ENCODE assay signal across 11 cellular contexts in the genomic region with DNA sequence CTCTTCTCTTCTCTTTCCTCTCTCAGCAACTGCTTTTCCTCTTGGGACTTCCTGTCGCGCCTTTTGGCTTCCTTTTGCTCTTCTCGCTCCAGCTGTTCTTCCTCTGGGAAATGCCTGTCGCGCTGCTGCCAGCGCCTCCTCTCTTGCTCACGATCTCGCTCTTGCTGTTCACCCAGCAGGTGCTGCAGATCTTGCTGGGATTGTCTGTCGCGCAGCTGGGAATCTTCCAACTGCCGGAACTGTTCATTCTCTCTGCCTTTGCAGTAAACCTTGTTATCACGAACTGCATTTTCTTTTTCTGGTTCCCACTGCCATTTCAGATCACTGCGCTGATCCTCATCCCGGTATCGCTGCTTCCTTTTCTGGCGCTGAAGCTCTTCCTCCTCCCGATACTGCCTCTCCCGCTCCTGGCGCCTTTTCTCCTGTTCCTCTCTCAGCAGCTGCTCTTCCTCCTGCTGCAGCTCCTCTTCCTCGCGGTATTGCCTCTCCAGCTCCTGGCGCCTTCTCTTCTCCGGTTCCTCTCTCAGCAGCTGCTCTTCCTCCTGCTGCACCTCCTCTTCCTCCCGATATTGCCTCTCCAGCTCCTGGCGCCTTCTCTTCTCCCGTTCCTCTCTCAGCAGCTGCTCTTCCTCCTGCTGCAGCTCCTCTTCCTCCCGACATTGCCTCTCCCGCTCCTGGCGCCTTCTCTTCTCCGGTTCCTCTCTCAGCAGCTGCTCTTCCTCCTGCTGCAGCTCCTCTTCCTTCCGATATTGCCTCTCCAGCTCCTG. TPM values are rescaled to one million over a fixed set of nuclear protein-coding genes. Genes with fewer than 3 reads are reported as not detected.
A peak's percentile ranks its signal among the peaks of the same experiment; 100 is the strongest.
DNase-seq lines count a peak whose midpoint lies in the region; TF ChIP-seq lines count a peak whose summit lies in the region.
"Had no signal": no experiment of that assay in that cellular context is flagged by ENCODE, and none has a peak within 500 bp of the region (broad histone marks: within the 10 kb centered on the region; RNA-seq: fewer than 3 reads in every experiment).

No MANE protein-coding gene starts in this region.

- peaks cover 19% of the 10 kb centered on the region for H3K27me3 Mint-ChIP-seq in activated CD4-positive, alpha-beta T cell treated with anti-CD3 and anti-CD28 coated beads, Interleukin-2, amount 10 ng/mL, durations not matched to agents 24 days and 14 days

- no peaks in the 10 kb centered on the region for H3K36me3 ChIP-seq in hepatocyte (replicated peaks; ENCODE audit: insufficient read depth, low read depth)
- no peaks in the 10 kb centered on the region for H3K36me3 ChIP-seq in subcutaneous abdominal adipose tissue (ENCODE audit: control insufficient read depth in 5 of 5, insufficient read depth in 5 of 5, low read length in 5 of 5)

- WGBS in hepatocyte (ENCODE audit: low lambda C conversion rate, missing lambda C conversion rate), result 47% methylated on average over 19 of the region's 31 CpGs

- H3K79me2 ChIP-seq in hepatocyte, result no peaks in the 10 kb centered on the region

- no peak overlapping the region for H3K4me3 Mint-ChIP-seq in activated CD4-positive, alpha-beta T cell treated with anti-CD3 and anti-CD28 coated beads, Interleukin-2, amount 10 ng/mL, durations not matched to agents 24 days and 14 days

- H2AFZ ChIP-seq in hepatocyte, result no peak overlapping the region

- intact Hi-C loops in activated CD4-positive, alpha-beta T cell treated with anti-CD3 and anti-CD28 coated beads, Interleukin-2, amount 10 ng/mL, durations not matched to agents 24 days and 14 days (cut with micrococcal nuclease), result no loop called here

- no peaks in the 10 kb centered on the region for H3K9me3 ChIP-seq in hepatocyte (ENCODE audit: low read depth)
- H3K9me3 ChIP-seq in subcutaneous abdominal adipose tissue (ENCODE audit: control insufficient read depth in 5 of 5, low read length in 5 of 5), result peaks cover 0 to 20% (median 13%) of the 10 kb centered on the region in 5 donors

- H3K27ac ChIP-seq in hepatocyte (no peak overlapping the region), subcutaneous abdominal adipose tissue (ENCODE audit: low read depth, low read length) (no peak overlapping the region)

- H3K36me3 Mint-ChIP-seq in activated CD4-positive, alpha-beta T cell treated with anti-CD3 and anti-CD28 coated beads, Interleukin-2, amount 10 ng/mL, durations not matched to agents 24 days and 14 days (ENCODE audit: low read depth), result peaks cover 9% of the 10 kb centered on the region

- no peak for TF ChIP-seq CTCF in hepatocyte (IDR thresholded peaks at IDR 0.05; ENCODE audit: poor library complexity)

- peak; percentile 57 for DNase-seq in activated CD4-positive, alpha-beta T cell treated with anti-CD3 and anti-CD28 coated beads, Interleukin-2, amount 10 ng/mL, durations not matched to agents 24 days and 14 days
- DNase-seq in activated CD4-positive, alpha-beta T cell treated with anti-CD3 and anti-CD28 coated beads, Interleukin-2, amount 50 U/mL, for 4 hours, result no peak
- DNase-seq in SW480 (ENCODE audit: low spot score) (peak; percentile 56), hepatocyte (ENCODE audit: low spot score) (no peak), NCI-H1048 (lab: John Stamatoyannopoulos, UW) (no peak), NCI-H146 treated with DMSO at 0.1 percent for 48 hours (lab: John Stamatoyannopoulos, UW; ENCODE audit: unreplicated experiment) (no peak), HK-2 (ENCODE audit: unreplicated experiment) (no peak)
- DNase-seq: AML-193 had no signal

- H3K4me3 ChIP-seq in hepatocyte (no peak overlapping the region), subcutaneous abdominal adipose tissue (ENCODE audit: low read depth in 1 of 5, low read length in 5 of 5) (peak overlapping the region; percentile 66 to 80 (median 70))

- H3K9me3 Mint-ChIP-seq in activated CD4-positive, alpha-beta T cell treated with anti-CD3 and anti-CD28 coated beads, Interleukin-2, amount 10 ng/mL, durations not matched to agents 24 days and 14 days, result peaks cover 14% of the 10 kb centered on the region

- H3K4me1 ChIP-seq in hepatocyte (ENCODE audit: insufficient read depth), result no peaks in the 10 kb centered on the region
- H3K4me1 ChIP-seq in subcutaneous abdominal adipose tissue (ENCODE audit: control insufficient read depth in 5 of 5, insufficient read depth in 5 of 5, low read length in 5 of 5), result peaks cover 7 to 53% (median 44%) of the 10 kb centered on the region in 5 donors

- no peak overlapping the region for H3K9ac ChIP-seq in subcutaneous abdominal adipose tissue (ENCODE audit: low read length in 5 of 5)

- H3K27me3 ChIP-seq in hepatocyte (peaks cover 96% of the 10 kb centered on the region), subcutaneous abdominal adipose tissue (ENCODE audit: control insufficient read depth in 5 of 5, insufficient read depth in 4 of 5, low read length in 5 of 5) (peaks cover 42 to 76% (median 65%) of the 10 kb centered on the region in 5 donors)

- H4K20me1 ChIP-seq in hepatocyte (ENCODE audit: insufficient read depth, poor library complexity, severe bottlenecking), result no peaks in the 10 kb centered on the region

- no peak overlapping the region for H3K27ac Mint-ChIP-seq in activated CD4-positive, alpha-beta T cell treated with anti-CD3 and anti-CD28 coated beads, Interleukin-2, amount 10 ng/mL, durations not matched to agents 24 days and 14 days

- H3K9me2 ChIP-seq in hepatocyte (replicated peaks; ENCODE audit: insufficient read depth), result no peaks in the 10 kb centered on the region

- no peaks in the 10 kb centered on the region for H3K4me1 Mint-ChIP-seq in activated CD4-positive, alpha-beta T cell treated with anti-CD3 and anti-CD28 coated beads, Interleukin-2, amount 10 ng/mL, durations not matched to agents 24 days and 14 days

- peak overlapping the region; percentile 83 for H3K4me2 ChIP-seq in hepatocyte

RNA-seq across cellular contexts. Expression of a gene that starts 5.8 kb away (rescaled TPM):
- total RNA-seq in activated CD4-positive, alpha-beta T cell treated with anti-CD3 and anti-CD28 coated beads, Interleukin-2, amount 10 ng/mL, durations not matched to agents 24 days and 14 days, result not detected in 2 replicates
- total RNA-seq in hepatocyte, result not detected in 2 replicates
- 0.12 TPM in 1 of 2 replicates, not detected in the other for polyA plus RNA-seq in hepatocyte
- total RNA-seq: HepG2 had no signal
- polyA plus RNA-seq: HepG2 had no signal

RNA-seq across cellular contexts. Expression of a gene that starts 20.6 kb away (rescaled TPM):
- total RNA-seq in activated CD4-positive, alpha-beta T cell treated with anti-CD3 and anti-CD28 coated beads, Interleukin-2, amount 10 ng/mL, durations not matched to agents 24 days and 14 days, result not detected in 2 replicates
- not detected in 2 replicates for total RNA-seq in hepatocyte
- not detected in 2 replicates for polyA plus RNA-seq in hepatocyte
- total RNA-seq: HepG2 had no signal
- polyA plus RNA-seq: adipose tissue, HepG2 had no signal

RNA-seq across cellular contexts. Expression of a gene that starts 49.6 kb away (rescaled TPM):
- not detected in 2 replicates for total RNA-seq in activated CD4-positive, alpha-beta T cell treated with anti-CD3 and anti-CD28 coated beads, Interleukin-2, amount 10 ng/mL, durations not matched to agents 24 days and 14 days
- total RNA-seq in hepatocyte, result not detected in 2 replicates
- polyA plus RNA-seq in hepatocyte, result not detected in 2 replicates
- total RNA-seq: HepG2 had no signal
- polyA plus RNA-seq: adipose tissue, HepG2 had no signal

Comparison
In these comparisons a context has a peak if more than half of its experiments do, and no peak if none do; other contexts are left out.
1. DNase-seq: peak in activated CD4-positive, alpha-beta T cell treated with anti-CD3 and anti-CD28 coated beads, Interleukin-2, amount 10 ng/mL, durations not matched to agents 24 days and 14 days (single experiment) and SW480 (single experiment); none in activated CD4-positive, alpha-beta T cell treated with anti-CD3 and anti-CD28 coated beads, Interleukin-2, amount 50 U/mL, for 4 hours (0 of 2), hepatocyte (single experiment), NCI-H1048 (single experiment), NCI-H146 treated with DMSO at 0.1 percent for 48 hours (single experiment) and HK-2 (single experiment).